Comparison of ENCODE assay signal across 10 cellular contexts in genomic region chr11:2390091-2390870, GRCh38. TPM values are rescaled to one million over a fixed set of nuclear protein-coding genes. Genes with fewer than 3 reads are reported as not detected.
DNase-seq lines count a peak whose midpoint lies in the region; ATAC-seq, FAIRE-seq and TF ChIP-seq lines count a peak whose summit lies in the region.
"Had no signal": no experiment of that assay in that cellular context is flagged by ENCODE, and none has a peak within 500 bp of the region (broad histone marks: within the 10 kb centered on the region; RNA-seq: fewer than 3 reads in every experiment).

No MANE protein-coding gene starts in this region.

- DNase-seq in kidney, result peak; percentile 73
- no peak for DNase-seq in NCI-H524 (lab: John Stamatoyannopoulos, UW)
- DNase-seq in GM10248 (ENCODE audit: extremely low spot score), result no peak
- DNase-seq: NCI-H1436 treated with DMSO at 0.1 percent for 48 hours had no signal

- TF ChIP-seq CTCF in kidney (IDR thresholded peaks at IDR 0.05; ENCODE audit: borderline replicate concordance, extremely low read depth, insufficient read depth) (no peak), GM10248 (IDR thresholded peaks at IDR 0.05; ENCODE audit: control extremely low read depth, extremely low read depth, low read depth, missing control alignments) (no peak)

- peak overlapping the region; percentile 77 for H3K27ac Mint-ChIP-seq in stimulated activated memory B cell treated with anti-CD40 and anti-IgM and Interleukin-4, amounts not matched to agents 10 μg/mL and 1 μg/mL and 100 μg/mL, for 72 hours

- no peaks in the 10 kb centered on the region for H3K9me3 Mint-ChIP-seq in stimulated activated memory B cell treated with anti-CD40 and anti-IgM and Interleukin-4, amounts not matched to agents 10 μg/mL and 1 μg/mL and 100 μg/mL, for 72 hours

- no peak overlapping the region for H3K4me3 ChIP-seq in HUES64 (ENCODE audit: low read length)
- H3K4me3 ChIP-seq in kidney (ENCODE audit: low read length in 2 of 2), result no peak overlapping the region
- H3K4me3 ChIP-seq: SJSA1 had no signal

- intact Hi-C loops in kidney (cut with DNase I), result no loop called here

- no peak for ATAC-seq in stimulated activated memory B cell treated with anti-CD40 and anti-IgM and Interleukin-4, amounts not matched to agents 10 μg/mL and 1 μg/mL and 100 μg/mL, for 72 hours
- ATAC-seq in GM18511 (IDR thresholded peaks at IDR 0.05; ENCODE audit: unreplicated experiment), result no peak
- ATAC-seq in GM18517 (IDR thresholded peaks at IDR 0.05; ENCODE audit: unreplicated experiment), result no peak

- H3K9ac ChIP-seq in HUES64 (ENCODE audit: low read depth, low read length) (no peak overlapping the region), kidney (ENCODE audit: low read length in 2 of 2) (no peak overlapping the region)

- CTCF ChIA-PET in GM10248 (lab: Yijun Ruan, JAX), result interaction anchor here (1.6 kb wide), 1 partner anchor 10 kb away, joined by 6 read pairs; the partner anchor contains the start of gene TSSC4

- no peaks in the 10 kb centered on the region for H3K4me1 ChIP-seq in HUES64 (ENCODE audit: insufficient read depth, low read length)
- peaks cover 38 to 50% of the 10 kb centered on the region in 2 donors for H3K4me1 ChIP-seq in kidney (ENCODE audit: control insufficient read depth in 1 of 2, insufficient read depth in 1 of 2, low read depth in 1 of 2, low read length in 2 of 2)

- H3K27ac ChIP-seq in HUES64 (ENCODE audit: low read depth, low read length), result 0 out of 2 replicates have a peak overlapping the region, but pooled peaks have one; percentile 5
- peak overlapping the region; percentile 83 for H3K27ac ChIP-seq in angular gyrus (ENCODE audit: low read depth, low read length)
- peak overlapping the region; percentile 19 to 36 for H3K27ac ChIP-seq in kidney (ENCODE audit: low read depth in 2 of 2, low read length in 2 of 2)
- H3K27ac ChIP-seq: SJSA1 had no signal

- POLR2A ChIA-PET in GM10248 (lab: Yijun Ruan, JAX), result interaction anchor here (0.9 to 2.0 kb wide), 2 partner anchors 13 kb away, joined by 3 to 6 read pairs; partner anchors contain the start of gene CD81

- no peaks in the 10 kb centered on the region for H3K27me3 ChIP-seq in HUES64 (ENCODE audit: insufficient read depth, low read length)
- H3K27me3 ChIP-seq: SJSA1 had no signal

- peak overlapping the region; percentile 29 for H3K4me3 Mint-ChIP-seq in stimulated activated memory B cell treated with anti-CD40 and anti-IgM and Interleukin-4, amounts not matched to agents 10 μg/mL and 1 μg/mL and 100 μg/mL, for 72 hours

- 87% methylated on average over 25 of the region's 25 CpGs for WGBS in HUES64

- peaks cover 94% of the 10 kb centered on the region for H3K4me1 Mint-ChIP-seq in stimulated activated memory B cell treated with anti-CD40 and anti-IgM and Interleukin-4, amounts not matched to agents 10 μg/mL and 1 μg/mL and 100 μg/mL, for 72 hours

- no peak for FAIRE-seq in kidney (lab: Jason Lieb, UNC)

- H3K9me3 ChIP-seq in HUES64 (ENCODE audit: insufficient read depth, low read depth, low read length) (no peaks in the 10 kb centered on the region), kidney (ENCODE audit: control insufficient read depth in 1 of 2, low read length in 2 of 2) (no peaks in the 10 kb centered on the region)
- H3K9me3 ChIP-seq: SJSA1 had no signal

- peaks cover 11% of the 10 kb centered on the region for H3K36me3 ChIP-seq in HUES64 (ENCODE audit: insufficient read depth, low read length)
- H3K36me3 ChIP-seq in kidney (ENCODE audit: control insufficient read depth in 1 of 2, insufficient read depth in 2 of 2, low read length in 2 of 2), result peaks cover 0 to 5% of the 10 kb centered on the region in 2 donors

- H3K27me3 Mint-ChIP-seq in stimulated activated memory B cell treated with anti-CD40 and anti-IgM and Interleukin-4, amounts not matched to agents 10 μg/mL and 1 μg/mL and 100 μg/mL, for 72 hours, result no peaks in the 10 kb centered on the region

- H3K36me3 Mint-ChIP-seq in stimulated activated memory B cell treated with anti-CD40 and anti-IgM and Interleukin-4, amounts not matched to agents 10 μg/mL and 1 μg/mL and 100 μg/mL, for 72 hours, result peaks cover 11% of the 10 kb centered on the region

RNA-seq across cellular contexts. Expression of gene TSSC4, which starts 10.3 kb away (rescaled TPM):
- 25.8 TPM for polyA plus RNA-seq in HUES64 (2013, experiment 1 of 2)
- 23.5 TPM for polyA plus RNA-seq in HUES64 (2013, experiment 2 of 2)
- 42.3 TPM for total RNA-seq in kidney
- polyA plus RNA-seq in kidney (ENCODE audit: insufficient read depth, low read depth, low replicate concordance), result 51.4 TPM

RNA-seq across cellular contexts. Expression of gene CD81, which starts 13.2 kb away (rescaled TPM):
- polyA plus RNA-seq in HUES64 (2013, experiment 1 of 2), result 166 TPM
- polyA plus RNA-seq in HUES64 (2013, experiment 2 of 2), result 179 TPM
- 950 TPM for total RNA-seq in kidney
- 827 TPM for polyA plus RNA-seq in kidney (ENCODE audit: insufficient read depth, low read depth, low replicate concordance)

RNA-seq across cellular contexts. Expression of gene TRPM5, which starts 54.0 kb away (rescaled TPM):
- polyA plus RNA-seq in HUES64 (2013, experiment 1 of 2), result not detected
- polyA plus RNA-seq in HUES64 (2013, experiment 2 of 2), result not detected
- 0.25 TPM for total RNA-seq in kidney
- 0.69 TPM for polyA plus RNA-seq in kidney (ENCODE audit: insufficient read depth, low read depth, low replicate concordance)
- total RNA-seq: SJSA1 had no signal

RNA-seq across cellular contexts. Expression of gene KCNQ1, which starts 54.5 kb away (rescaled TPM):
- polyA plus RNA-seq in HUES64 (2013, experiment 1 of 2), result 0.55 TPM
- polyA plus RNA-seq in HUES64 (2013, experiment 2 of 2), result 0.70 TPM
- 45.5 TPM for total RNA-seq in kidney
- polyA plus RNA-seq in kidney (ENCODE audit: insufficient read depth, low read depth, low replicate concordance), result 49.4 TPM
- total RNA-seq: SJSA1 had no signal

Comparison
In these comparisons a context has a peak if more than half of its experiments do, and no peak if none do; other contexts are left out.
1. H3K27ac ChIP-seq: peak in every context shown above with its lines; median percentile 83 in angular gyrus; 28 in kidney; 5 in HUES64.